In the genomic region with DNA sequence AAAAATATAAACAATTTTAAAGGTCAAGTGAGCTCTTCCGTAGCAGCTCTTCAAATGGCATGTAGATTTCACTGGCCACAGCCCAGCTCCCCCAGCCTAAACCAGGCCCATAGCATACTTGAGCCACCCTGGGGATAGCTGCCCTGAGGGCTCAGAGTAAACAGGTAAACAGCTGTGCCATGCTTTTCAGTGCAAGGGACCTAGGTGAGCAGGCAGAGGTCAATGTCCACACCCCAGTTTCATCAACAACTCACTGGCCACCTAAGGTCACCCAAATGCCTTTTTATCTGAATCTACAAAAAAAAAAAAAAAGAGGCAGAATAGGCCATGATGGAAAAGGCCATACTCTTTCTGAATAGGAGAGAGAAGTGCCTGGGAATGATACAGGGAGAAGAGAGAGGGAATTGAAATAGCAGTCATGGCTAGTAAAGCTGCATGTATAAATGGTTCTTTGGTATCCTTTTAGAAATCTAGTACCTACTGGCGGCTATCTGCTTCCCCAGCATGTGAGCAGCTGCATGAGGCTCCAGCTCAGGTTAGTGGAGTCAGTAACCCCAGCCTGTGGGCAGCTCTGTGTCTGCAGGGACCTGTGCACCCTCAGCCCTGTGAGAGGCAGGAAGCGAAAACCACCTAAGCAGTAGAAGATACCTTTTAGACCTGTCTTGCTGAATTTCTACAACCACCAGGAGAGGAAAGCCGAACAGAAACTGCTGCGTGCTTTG, we compare ENCODE assay signal across 1 cellular context.
TF ChIP-seq lines count a peak whose summit lies in the region.

No MANE protein-coding gene starts in this region.

TF ChIP-seq in HepG2, 621 proteins besides CTCF, POLR2A, EP300 and RAD21 (continued from another document and continues in another):
- TF ChIP-seq, protein P1, sequence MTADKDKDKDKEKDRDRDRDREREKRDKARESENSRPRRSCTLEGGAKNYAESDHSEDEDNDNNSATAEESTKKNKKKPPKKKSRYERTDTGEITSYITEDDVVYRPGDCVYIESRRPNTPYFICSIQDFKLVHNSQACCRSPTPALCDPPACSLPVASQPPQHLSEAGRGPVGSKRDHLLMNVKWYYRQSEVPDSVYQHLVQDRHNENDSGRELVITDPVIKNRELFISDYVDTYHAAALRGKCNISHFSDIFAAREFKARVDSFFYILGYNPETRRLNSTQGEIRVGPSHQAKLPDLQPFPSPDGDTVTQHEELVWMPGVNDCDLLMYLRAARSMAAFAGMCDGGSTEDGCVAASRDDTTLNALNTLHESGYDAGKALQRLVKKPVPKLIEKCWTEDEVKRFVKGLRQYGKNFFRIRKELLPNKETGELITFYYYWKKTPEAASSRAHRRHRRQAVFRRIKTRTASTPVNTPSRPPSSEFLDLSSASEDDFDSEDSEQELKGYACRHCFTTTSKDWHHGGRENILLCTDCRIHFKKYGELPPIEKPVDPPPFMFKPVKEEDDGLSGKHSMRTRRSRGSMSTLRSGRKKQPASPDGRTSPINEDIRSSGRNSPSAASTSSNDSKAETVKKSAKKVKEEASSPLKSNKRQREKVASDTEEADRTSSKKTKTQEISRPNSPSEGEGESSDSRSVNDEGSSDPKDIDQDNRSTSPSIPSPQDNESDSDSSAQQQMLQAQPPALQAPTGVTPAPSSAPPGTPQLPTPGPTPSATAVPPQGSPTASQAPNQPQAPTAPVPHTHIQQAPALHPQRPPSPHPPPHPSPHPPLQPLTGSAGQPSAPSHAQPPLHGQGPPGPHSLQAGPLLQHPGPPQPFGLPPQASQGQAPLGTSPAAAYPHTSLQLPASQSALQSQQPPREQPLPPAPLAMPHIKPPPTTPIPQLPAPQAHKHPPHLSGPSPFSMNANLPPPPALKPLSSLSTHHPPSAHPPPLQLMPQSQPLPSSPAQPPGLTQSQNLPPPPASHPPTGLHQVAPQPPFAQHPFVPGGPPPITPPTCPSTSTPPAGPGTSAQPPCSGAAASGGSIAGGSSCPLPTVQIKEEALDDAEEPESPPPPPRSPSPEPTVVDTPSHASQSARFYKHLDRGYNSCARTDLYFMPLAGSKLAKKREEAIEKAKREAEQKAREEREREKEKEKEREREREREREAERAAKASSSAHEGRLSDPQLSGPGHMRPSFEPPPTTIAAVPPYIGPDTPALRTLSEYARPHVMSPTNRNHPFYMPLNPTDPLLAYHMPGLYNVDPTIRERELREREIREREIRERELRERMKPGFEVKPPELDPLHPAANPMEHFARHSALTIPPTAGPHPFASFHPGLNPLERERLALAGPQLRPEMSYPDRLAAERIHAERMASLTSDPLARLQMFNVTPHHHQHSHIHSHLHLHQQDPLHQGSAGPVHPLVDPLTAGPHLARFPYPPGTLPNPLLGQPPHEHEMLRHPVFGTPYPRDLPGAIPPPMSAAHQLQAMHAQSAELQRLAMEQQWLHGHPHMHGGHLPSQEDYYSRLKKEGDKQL (CRISPR knock-in tag; IDR thresholded peaks at IDR 0.05; ENCODE audit: low read depth) = peak; percentile 66
- TF ChIP-seq, protein P2, sequence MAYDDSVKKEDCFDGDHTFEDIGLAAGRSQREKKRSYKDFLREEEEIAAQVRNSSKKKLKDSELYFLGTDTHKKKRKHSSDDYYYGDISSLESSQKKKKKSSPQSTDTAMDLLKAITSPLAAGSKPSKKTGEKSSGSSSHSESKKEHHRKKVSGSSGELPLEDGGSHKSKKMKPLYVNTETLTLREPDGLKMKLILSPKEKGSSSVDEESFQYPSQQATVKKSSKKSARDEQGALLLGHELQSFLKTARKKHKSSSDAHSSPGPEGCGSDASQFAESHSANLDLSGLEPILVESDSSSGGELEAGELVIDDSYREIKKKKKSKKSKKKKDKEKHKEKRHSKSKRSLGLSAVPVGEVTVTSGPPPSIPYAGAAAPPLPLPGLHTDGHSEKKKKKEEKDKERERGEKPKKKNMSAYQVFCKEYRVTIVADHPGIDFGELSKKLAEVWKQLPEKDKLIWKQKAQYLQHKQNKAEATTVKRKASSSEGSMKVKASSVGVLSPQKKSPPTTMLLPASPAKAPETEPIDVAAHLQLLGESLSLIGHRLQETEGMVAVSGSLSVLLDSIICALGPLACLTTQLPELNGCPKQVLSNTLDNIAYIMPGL (CRISPR knock-in tag; IDR thresholded peaks at IDR 0.05; ENCODE audit: borderline replicate concordance in 1 of 2, low read depth in 1 of 2) = peak in 1 of 2 experiments; percentile 37; a peak in 1 of 4 replicates
- TF ChIP-seq ZNF749 (CRISPR knock-in tag; IDR thresholded peaks at IDR 0.05; ENCODE audit: borderline replicate concordance) (no peak), PHF5A (CRISPR knock-in tag; IDR thresholded peaks at IDR 0.05; ENCODE audit: low read depth, unreplicated experiment) (peak; percentile 20), ZBTB20 (CRISPR knock-in tag; IDR thresholded peaks at IDR 0.05; ENCODE audit: borderline replicate concordance, low read depth) (no peak; the same call in 1 of the 2 replicates), PHB2 (IDR thresholded peaks at IDR 0.05; ENCODE audit: partially characterized antibody) (no peak), ZFY (CRISPR knock-in tag; IDR thresholded peaks at IDR 0.05) (peak; percentile 67), NCOA2 (CRISPR knock-in tag; IDR thresholded peaks at IDR 0.05) (peak; percentile 87), ZNF329 (CRISPR knock-in tag; IDR thresholded peaks at IDR 0.05; ENCODE audit: low read depth) (no peak), CEBPG (CRISPR knock-in tag; IDR thresholded peaks at IDR 0.05) (peak; percentile 72), ZBTB7A (CRISPR knock-in tag; IDR thresholded peaks at IDR 0.05) (peak; percentile 43; the same call in 1 of the 2 replicates), KDM1A (CRISPR knock-in tag; IDR thresholded peaks at IDR 0.05) (0 out of 2 replicates have a peak, but pooled peaks have one; percentile 21), SP2 (CRISPR knock-in tag; IDR thresholded peaks at IDR 0.05) (no peak), ZNF501 (CRISPR knock-in tag; IDR thresholded peaks at IDR 0.05) (peak; percentile 83), NFE2 (CRISPR knock-in tag; IDR thresholded peaks at IDR 0.05) (no peak), MIER3 (CRISPR knock-in tag; IDR thresholded peaks at IDR 0.05; ENCODE audit: borderline replicate concordance) (peak; percentile 83; the same call in 1 of the 2 replicates), HES4 (CRISPR knock-in tag; IDR thresholded peaks at IDR 0.05; ENCODE audit: borderline replicate concordance) (no peak), ZNF430 (CRISPR knock-in tag; IDR thresholded peaks at IDR 0.05) (peak; percentile 41; the same call in 1 of the 2 replicates), AHR (CRISPR knock-in tag; IDR thresholded peaks at IDR 0.05) (no peak), FOXK1 (CRISPR knock-in tag; IDR thresholded peaks at IDR 0.05; ENCODE audit: borderline replicate concordance, low read depth) (peak; percentile 97), SMAD3 (CRISPR knock-in tag; IDR thresholded peaks at IDR 0.05) (peak; percentile 73; the same call in 1 of the 2 replicates), ZNF788 (CRISPR knock-in tag; IDR thresholded peaks at IDR 0.05; ENCODE audit: borderline replicate concordance) (peak; percentile 67; the same call in 1 of the 2 replicates), ELF3 (CRISPR knock-in tag; IDR thresholded peaks at IDR 0.05) (peak; percentile 71), ZNF614 (CRISPR knock-in tag; IDR thresholded peaks at IDR 0.05; ENCODE audit: borderline replicate concordance) (peak; percentile 59), LCORL (IDR thresholded peaks at IDR 0.05) (no peak), LCORL (CRISPR knock-in tag; IDR thresholded peaks at IDR 0.05) (peak; percentile 92), KDM5B (CRISPR knock-in tag; IDR thresholded peaks at IDR 0.05; ENCODE audit: borderline replicate concordance) (peak; percentile 30; the same call in 1 of the 2 replicates), SOX5 (CRISPR knock-in tag; IDR thresholded peaks at IDR 0.05; ENCODE audit: borderline replicate concordance) (peak; percentile 87), ZNF816 (CRISPR knock-in tag; IDR thresholded peaks at IDR 0.05; ENCODE audit: borderline replicate concordance) (peak; percentile 79; the same call in 1 of the 2 replicates), CHD2 (IDR thresholded peaks at IDR 0.05; ENCODE audit: low read depth, low read length) (no peak), ZNF333 (CRISPR knock-in tag; IDR thresholded peaks at IDR 0.05; ENCODE audit: borderline replicate concordance) (no peak), ZNF619 (CRISPR knock-in tag; IDR thresholded peaks at IDR 0.05) (no peak), TEAD3 (CRISPR knock-in tag; optimal IDR thresholded peaks at IDR 0.05; ENCODE audit: borderline replicate concordance) (peak; percentile 86), ZNF883 (CRISPR knock-in tag; IDR thresholded peaks at IDR 0.05; ENCODE audit: not compliant biosample characterization) (peak; percentile 45), HOXA3 (CRISPR knock-in tag; IDR thresholded peaks at IDR 0.05) (peak; percentile 83; the same call in 1 of the 2 replicates), KAT8 (CRISPR knock-in tag; IDR thresholded peaks at IDR 0.05) (peak; percentile 60)
- TF ChIP-seq, protein P3, sequence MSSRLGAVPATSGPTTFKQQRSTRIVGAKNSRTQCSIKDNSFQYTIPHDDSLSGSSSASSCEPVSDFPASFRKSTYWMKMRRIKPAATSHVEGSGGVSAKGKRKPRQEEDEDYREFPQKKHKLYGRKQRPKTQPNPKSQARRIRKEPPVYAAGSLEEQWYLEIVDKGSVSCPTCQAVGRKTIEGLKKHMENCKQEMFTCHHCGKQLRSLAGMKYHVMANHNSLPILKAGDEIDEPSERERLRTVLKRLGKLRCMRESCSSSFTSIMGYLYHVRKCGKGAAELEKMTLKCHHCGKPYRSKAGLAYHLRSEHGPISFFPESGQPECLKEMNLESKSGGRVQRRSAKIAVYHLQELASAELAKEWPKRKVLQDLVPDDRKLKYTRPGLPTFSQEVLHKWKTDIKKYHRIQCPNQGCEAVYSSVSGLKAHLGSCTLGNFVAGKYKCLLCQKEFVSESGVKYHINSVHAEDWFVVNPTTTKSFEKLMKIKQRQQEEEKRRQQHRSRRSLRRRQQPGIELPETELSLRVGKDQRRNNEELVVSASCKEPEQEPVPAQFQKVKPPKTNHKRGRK (CRISPR knock-in tag; IDR thresholded peaks at IDR 0.05) = no peak
- TF ChIP-seq, protein P4, sequence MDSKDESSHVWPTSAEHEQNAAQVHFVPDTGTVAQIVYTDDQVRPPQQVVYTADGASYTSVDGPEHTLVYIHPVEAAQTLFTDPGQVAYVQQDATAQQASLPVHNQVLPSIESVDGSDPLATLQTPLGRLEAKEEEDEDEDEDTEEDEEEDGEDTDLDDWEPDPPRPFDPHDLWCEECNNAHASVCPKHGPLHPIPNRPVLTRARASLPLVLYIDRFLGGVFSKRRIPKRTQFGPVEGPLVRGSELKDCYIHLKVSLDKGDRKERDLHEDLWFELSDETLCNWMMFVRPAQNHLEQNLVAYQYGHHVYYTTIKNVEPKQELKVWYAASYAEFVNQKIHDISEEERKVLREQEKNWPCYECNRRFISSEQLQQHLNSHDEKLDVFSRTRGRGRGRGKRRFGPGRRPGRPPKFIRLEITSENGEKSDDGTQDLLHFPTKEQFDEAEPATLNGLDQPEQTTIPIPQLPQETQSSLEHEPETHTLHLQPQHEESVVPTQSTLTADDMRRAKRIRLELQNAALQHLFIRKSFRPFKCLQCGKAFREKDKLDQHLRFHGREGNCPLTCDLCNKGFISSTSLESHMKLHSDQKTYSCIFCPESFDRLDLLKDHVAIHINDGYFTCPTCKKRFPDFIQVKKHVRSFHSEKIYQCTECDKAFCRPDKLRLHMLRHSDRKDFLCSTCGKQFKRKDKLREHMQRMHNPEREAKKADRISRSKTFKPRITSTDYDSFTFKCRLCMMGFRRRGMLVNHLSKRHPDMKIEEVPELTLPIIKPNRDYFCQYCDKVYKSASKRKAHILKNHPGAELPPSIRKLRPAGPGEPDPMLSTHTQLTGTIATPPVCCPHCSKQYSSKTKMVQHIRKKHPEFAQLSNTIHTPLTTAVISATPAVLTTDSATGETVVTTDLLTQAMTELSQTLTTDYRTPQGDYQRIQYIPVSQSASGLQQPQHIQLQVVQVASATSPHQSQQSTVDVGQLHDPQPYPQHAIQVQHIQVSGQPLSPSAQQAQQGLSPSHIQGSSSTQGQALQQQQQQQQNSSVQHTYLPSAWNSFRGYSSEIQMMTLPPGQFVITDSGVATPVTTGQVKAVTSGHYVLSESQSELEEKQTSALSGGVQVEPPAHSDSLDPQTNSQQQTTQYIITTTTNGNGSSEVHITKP (CRISPR knock-in tag; IDR thresholded peaks at IDR 0.05; ENCODE audit: low read depth) = peak; percentile 65; the same call in 1 of the 2 replicates
- TF ChIP-seq, protein P5, sequence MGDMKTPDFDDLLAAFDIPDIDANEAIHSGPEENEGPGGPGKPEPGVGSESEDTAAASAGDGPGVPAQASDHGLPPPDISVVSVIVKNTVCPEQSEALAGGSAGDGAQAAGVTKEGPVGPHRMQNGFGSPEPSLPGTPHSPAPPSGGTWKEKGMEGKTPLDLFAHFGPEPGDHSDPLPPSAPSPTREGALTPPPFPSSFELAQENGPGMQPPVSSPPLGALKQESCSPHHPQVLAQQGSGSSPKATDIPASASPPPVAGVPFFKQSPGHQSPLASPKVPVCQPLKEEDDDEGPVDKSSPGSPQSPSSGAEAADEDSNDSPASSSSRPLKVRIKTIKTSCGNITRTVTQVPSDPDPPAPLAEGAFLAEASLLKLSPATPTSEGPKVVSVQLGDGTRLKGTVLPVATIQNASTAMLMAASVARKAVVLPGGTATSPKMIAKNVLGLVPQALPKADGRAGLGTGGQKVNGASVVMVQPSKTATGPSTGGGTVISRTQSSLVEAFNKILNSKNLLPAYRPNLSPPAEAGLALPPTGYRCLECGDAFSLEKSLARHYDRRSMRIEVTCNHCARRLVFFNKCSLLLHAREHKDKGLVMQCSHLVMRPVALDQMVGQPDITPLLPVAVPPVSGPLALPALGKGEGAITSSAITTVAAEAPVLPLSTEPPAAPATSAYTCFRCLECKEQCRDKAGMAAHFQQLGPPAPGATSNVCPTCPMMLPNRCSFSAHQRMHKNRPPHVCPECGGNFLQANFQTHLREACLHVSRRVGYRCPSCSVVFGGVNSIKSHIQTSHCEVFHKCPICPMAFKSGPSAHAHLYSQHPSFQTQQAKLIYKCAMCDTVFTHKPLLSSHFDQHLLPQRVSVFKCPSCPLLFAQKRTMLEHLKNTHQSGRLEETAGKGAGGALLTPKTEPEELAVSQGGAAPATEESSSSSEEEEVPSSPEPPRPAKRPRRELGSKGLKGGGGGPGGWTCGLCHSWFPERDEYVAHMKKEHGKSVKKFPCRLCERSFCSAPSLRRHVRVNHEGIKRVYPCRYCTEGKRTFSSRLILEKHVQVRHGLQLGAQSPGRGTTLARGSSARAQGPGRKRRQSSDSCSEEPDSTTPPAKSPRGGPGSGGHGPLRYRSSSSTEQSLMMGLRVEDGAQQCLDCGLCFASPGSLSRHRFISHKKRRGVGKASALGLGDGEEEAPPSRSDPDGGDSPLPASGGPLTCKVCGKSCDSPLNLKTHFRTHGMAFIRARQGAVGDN (CRISPR knock-in tag; IDR thresholded peaks at IDR 0.05) = peak; percentile 74
- TF ChIP-seq, protein P6, sequence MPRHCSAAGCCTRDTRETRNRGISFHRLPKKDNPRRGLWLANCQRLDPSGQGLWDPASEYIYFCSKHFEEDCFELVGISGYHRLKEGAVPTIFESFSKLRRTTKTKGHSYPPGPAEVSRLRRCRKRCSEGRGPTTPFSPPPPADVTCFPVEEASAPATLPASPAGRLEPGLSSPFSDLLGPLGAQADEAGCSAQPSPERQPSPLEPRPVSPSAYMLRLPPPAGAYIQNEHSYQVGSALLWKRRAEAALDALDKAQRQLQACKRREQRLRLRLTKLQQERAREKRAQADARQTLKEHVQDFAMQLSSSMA (CRISPR knock-in tag; IDR thresholded peaks at IDR 0.05) = no peak
- TF ChIP-seq, protein P7, sequence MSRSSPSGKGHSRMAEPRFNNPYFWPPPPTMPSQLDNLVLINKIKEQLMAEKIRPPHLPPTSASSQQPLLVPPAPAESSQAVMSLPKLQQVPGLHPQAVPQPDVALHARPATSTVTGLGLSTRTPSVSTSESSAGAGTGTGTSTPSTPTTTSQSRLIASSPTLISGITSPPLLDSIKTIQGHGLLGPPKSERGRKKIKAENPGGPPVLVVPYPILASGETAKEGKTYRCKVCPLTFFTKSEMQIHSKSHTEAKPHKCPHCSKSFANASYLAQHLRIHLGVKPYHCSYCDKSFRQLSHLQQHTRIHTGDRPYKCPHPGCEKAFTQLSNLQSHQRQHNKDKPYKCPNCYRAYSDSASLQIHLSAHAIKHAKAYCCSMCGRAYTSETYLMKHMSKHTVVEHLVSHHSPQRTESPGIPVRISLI (CRISPR knock-in tag; IDR thresholded peaks at IDR 0.05; ENCODE audit: borderline replicate concordance) = peak; percentile 97
